Comparison of ENCODE assay signal across 18 cellular contexts in the genomic region with DNA sequence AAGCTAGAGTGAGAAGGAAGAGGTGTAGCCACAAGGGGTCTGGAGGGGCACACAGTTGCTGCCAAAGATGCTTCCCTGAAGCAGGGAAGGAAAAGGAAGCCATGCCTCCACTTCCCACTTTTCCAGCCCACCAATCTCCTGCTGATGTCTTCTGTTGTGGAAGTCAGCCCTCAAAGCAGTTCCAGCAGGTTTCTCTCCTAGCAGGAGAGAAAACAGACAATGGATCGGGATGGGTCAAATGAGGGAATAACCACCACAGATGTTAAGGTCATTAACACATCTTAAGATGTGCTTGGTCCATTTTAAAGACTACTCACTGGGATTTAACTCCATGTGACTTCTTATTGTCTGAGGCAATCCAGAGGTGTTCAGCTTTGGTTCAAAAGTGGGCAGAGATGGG.
A peak's percentile ranks its signal among the peaks of the same experiment; 100 is the strongest.
DNase-seq lines count a peak whose midpoint lies in the region; ATAC-seq and TF ChIP-seq lines count a peak whose summit lies in the region.
"Had no signal": no experiment of that assay in that cellular context is flagged by ENCODE, and none has a peak within 500 bp of the region (broad histone marks: within the 10 kb centered on the region; RNA-seq: fewer than 3 reads in every experiment).

No MANE protein-coding gene starts in this region.

- CTCF ChIA-PET in WTC11 (lab: Charles Lee), result interaction anchor here (0.6 kb wide), 1 partner anchor 556 kb away, joined by 6 read pairs; no protein-coding TSS in a partner anchor
- CTCF ChIA-PET in SK-N-SH (lab: Yijun Ruan, JAX), result no interaction called here

- H3K4me3 Mint-ChIP-seq in WTC11 (no peak overlapping the region), osteocyte (ENCODE audit: unreplicated experiment) (no peak overlapping the region)
- no peak overlapping the region for H3K4me3 Mint-ChIP-seq in stimulated activated naive B cell treated with anti-CD40 and anti-IgM and Interleukin-4, amounts not matched to agents 10 μg/mL and 1 μg/mL and 100 μg/mL, for 72 hours
- H3K4me3 Mint-ChIP-seq: CD14-positive monocyte; CD4-positive, alpha-beta memory T cell had no signal

- H3K4me2 ChIP-seq in SK-N-SH, result no peak overlapping the region
- H3K4me2 ChIP-seq: A549, BLaER1 had no signal

- H3K4me3 ChIP-seq in SK-N-SH (ENCODE audit: low read depth in 2 of 2, low read length in 1 of 2), result no peak overlapping the region
- H3K4me3 ChIP-seq: A549, BLaER1 had no signal

- H3K9me3 Mint-ChIP-seq in WTC11, result peaks cover 5% of the 10 kb centered on the region
- no peaks in the 10 kb centered on the region for H3K9me3 Mint-ChIP-seq in stimulated activated naive B cell treated with anti-CD40 and anti-IgM and Interleukin-4, amounts not matched to agents 10 μg/mL and 1 μg/mL and 100 μg/mL, for 72 hours
- no peaks in the 10 kb centered on the region for H3K9me3 Mint-ChIP-seq in osteocyte (ENCODE audit: unreplicated experiment)

- H3K36me3 ChIP-seq in SK-N-SH (replicated peaks in 1 of 2; ENCODE audit: control insufficient read depth in 1 of 2, insufficient read depth in 2 of 2, low read length in 1 of 2), result no peaks in the 10 kb centered on the region
- H3K36me3 ChIP-seq: BLaER1 had no signal

- H2AFZ ChIP-seq in SK-N-SH (ENCODE audit: low read depth), result no peak overlapping the region

- no peaks in the 10 kb centered on the region for H3K9me3 ChIP-seq in SK-N-SH
- H3K9me3 ChIP-seq: A549, BLaER1 had no signal

- H3K9ac ChIP-seq in SK-N-SH, result no peak overlapping the region
- H3K9ac ChIP-seq: BLaER1 had no signal

- peak; percentile 81 for ATAC-seq in WTC11
- no peak for ATAC-seq in stimulated activated naive B cell treated with anti-CD40 and anti-IgM and Interleukin-4, amounts not matched to agents 10 μg/mL and 1 μg/mL and 100 μg/mL, for 72 hours (replicated peaks)
- ATAC-seq: A549 had no signal

- H3K27ac ChIP-seq in SK-N-SH (ENCODE audit: low read depth in 2 of 2, low read length in 1 of 2), result no peak overlapping the region
- H3K27ac ChIP-seq: 22Rv1, A549, BLaER1 had no signal

- 64% methylated on average over 1 of the region's 1 CpG for WGBS in SK-N-SH (ENCODE audit: low lambda C conversion rate)

- TF ChIP-seq CTCF in WTC11 (IDR thresholded peaks at IDR 0.05) (no peak), osteocyte (IDR thresholded peaks at IDR 0.05) (no peak), SK-N-SH (IDR thresholded peaks at IDR 0.05) (no peak)

- H3K27me3 Mint-ChIP-seq in WTC11 (ENCODE audit: low read depth), result no peaks in the 10 kb centered on the region; the same call in 1 of the 2 replicates
- H3K27me3 Mint-ChIP-seq in stimulated activated naive B cell treated with anti-CD40 and anti-IgM and Interleukin-4, amounts not matched to agents 10 μg/mL and 1 μg/mL and 100 μg/mL, for 72 hours, result peaks cover 13 to 17% of the 10 kb centered on the region in 2 donors
- peaks cover 47% of the 10 kb centered on the region for H3K27me3 Mint-ChIP-seq in osteocyte (ENCODE audit: unreplicated experiment)

- H3K4me1 Mint-ChIP-seq in WTC11, result peaks cover 52% of the 10 kb centered on the region
- no peaks in the 10 kb centered on the region for H3K4me1 Mint-ChIP-seq in stimulated activated naive B cell treated with anti-CD40 and anti-IgM and Interleukin-4, amounts not matched to agents 10 μg/mL and 1 μg/mL and 100 μg/mL, for 72 hours
- H3K4me1 Mint-ChIP-seq in osteocyte (ENCODE audit: unreplicated experiment), result no peaks in the 10 kb centered on the region
- H3K4me1 Mint-ChIP-seq: CD14-positive monocyte; CD4-positive, alpha-beta memory T cell had no signal

- H3K36me3 Mint-ChIP-seq in WTC11, result no peaks in the 10 kb centered on the region
- no peaks in the 10 kb centered on the region for H3K36me3 Mint-ChIP-seq in stimulated activated naive B cell treated with anti-CD40 and anti-IgM and Interleukin-4, amounts not matched to agents 10 μg/mL and 1 μg/mL and 100 μg/mL, for 72 hours
- H3K36me3 Mint-ChIP-seq in osteocyte (ENCODE audit: unreplicated experiment), result no peaks in the 10 kb centered on the region
- H3K36me3 Mint-ChIP-seq: CD14-positive monocyte; CD4-positive, alpha-beta memory T cell had no signal

- DNase-seq in NCI-H82 (lab: John Stamatoyannopoulos, UW) (peak; percentile 22), NCI-H82 treated with DMSO at 0.1 percent for 48 hours (lab: John Stamatoyannopoulos, UW; ENCODE audit: unreplicated experiment) (no peak), WTC11 (ENCODE audit: low spot score) (no peak), iPS-NIHi7 (ENCODE audit: extremely low spot score) (peak; percentile 20), osteocyte (ENCODE audit: extremely low spot score, unreplicated experiment) (no peak), AG20443 (ENCODE audit: low spot score) (no peak), SK-N-SH (no peak)
- no peak for DNase-seq in stimulated activated naive B cell treated with anti-CD40 and anti-IgM and Interleukin-4, amounts not matched to agents 10 μg/mL and 1 μg/mL and 100 μg/mL, for 72 hours
- DNase-seq: CD4-positive, alpha-beta memory T cell; DMS153; DMS79; GF-D8; HCEC 1CT; IMR-90 had no signal

- no peaks in the 10 kb centered on the region for H4K20me1 ChIP-seq in SK-N-SH (ENCODE audit: insufficient read depth)
- H4K20me1 ChIP-seq: BLaER1 had no signal

- H3F3A ChIP-seq in SK-N-SH (replicated peaks; ENCODE audit: insufficient read depth), result no peaks in the 10 kb centered on the region

- H3K27ac Mint-ChIP-seq in WTC11 (peak overlapping the region; percentile 47; the same call in 1 of the 2 replicates), osteocyte (ENCODE audit: unreplicated experiment) (no peak overlapping the region)
- H3K27ac Mint-ChIP-seq in stimulated activated naive B cell treated with anti-CD40 and anti-IgM and Interleukin-4, amounts not matched to agents 10 μg/mL and 1 μg/mL and 100 μg/mL, for 72 hours, result no peak overlapping the region
- H3K27ac Mint-ChIP-seq: CD14-positive monocyte; CD4-positive, alpha-beta memory T cell had no signal

- H3K27me3 ChIP-seq in SK-N-SH (ENCODE audit: insufficient read depth), result no peaks in the 10 kb centered on the region
- H3K27me3 ChIP-seq: BLaER1 had no signal

- H3K4me1 ChIP-seq in SK-N-SH (ENCODE audit: control insufficient read depth in 1 of 2, insufficient read depth in 2 of 2, low read depth in 1 of 2, low read length in 1 of 2), result 0 out of 4 replicates have a peak, but pooled peaks cover 0 to 4% of the 10 kb centered on the region in 2 experiments
- H3K4me1 ChIP-seq: A549, BLaER1 had no signal

- TF ChIP-seq EP300 in SK-N-SH (IDR thresholded peaks at IDR 0.05; ENCODE audit: borderline replicate concordance in 1 of 2, low read depth in 1 of 2, low read length in 1 of 2), result no peak

- no peaks in the 10 kb centered on the region for H3K9me2 ChIP-seq in SK-N-SH

- POLR2A ChIA-PET in WTC11 (lab: Charles Lee), result no interaction called here
- POLR2A ChIA-PET in SK-N-SH (lab: Yijun Ruan, JAX), result no interaction called here

- H3K79me2 ChIP-seq in SK-N-SH (ENCODE audit: insufficient read depth), result no peaks in the 10 kb centered on the region

- no peak for TF ChIP-seq RAD21 in SK-N-SH (IDR thresholded peaks at IDR 0.05; ENCODE audit: low read length)

TF ChIP-seq in WTC11, 78 proteins besides CTCF, POLR2A, EP300 and RAD21 (continues in another document):
- TF ChIP-seq ETV6 (CRISPR knock-in tag; IDR thresholded peaks at IDR 0.05) (peak; percentile 95), CREM (CRISPR knock-in tag; IDR thresholded peaks at IDR 0.05) (peak; percentile 30; the same call in 1 of the 2 replicates), KAT7 (CRISPR knock-in tag; IDR thresholded peaks at IDR 0.05; ENCODE audit: borderline replicate concordance) (no peak)

TF ChIP-seq in SK-N-SH, 30 proteins besides CTCF, POLR2A, EP300 and RAD21:
- TF ChIP-seq JUND (IDR thresholded peaks at IDR 0.05), result no peak
- no peak for TF ChIP-seq ELF1 (IDR thresholded peaks at IDR 0.05)
- no peak for TF ChIP-seq NRF1 (IDR thresholded peaks at IDR 0.05; ENCODE audit: low read depth, low read length)
- TF ChIP-seq RFX5 (IDR thresholded peaks at IDR 0.05; ENCODE audit: low read length), result no peak
- no peak for TF ChIP-seq CHD2 (IDR thresholded peaks at IDR 0.05; ENCODE audit: low read length, partially characterized antibody)
- TF ChIP-seq POLR2AphosphoS5 (IDR thresholded peaks at IDR 0.05; ENCODE audit: low read depth, low read length), result no peak
- TF ChIP-seq, protein P1, sequence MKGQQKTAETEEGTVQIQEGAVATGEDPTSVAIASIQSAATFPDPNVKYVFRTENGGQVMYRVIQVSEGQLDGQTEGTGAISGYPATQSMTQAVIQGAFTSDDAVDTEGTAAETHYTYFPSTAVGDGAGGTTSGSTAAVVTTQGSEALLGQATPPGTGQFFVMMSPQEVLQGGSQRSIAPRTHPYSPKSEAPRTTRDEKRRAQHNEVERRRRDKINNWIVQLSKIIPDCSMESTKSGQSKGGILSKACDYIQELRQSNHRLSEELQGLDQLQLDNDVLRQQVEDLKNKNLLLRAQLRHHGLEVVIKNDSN (IDR thresholded peaks at IDR 0.05; ENCODE audit: borderline replicate concordance, low read depth), result no peak
- no peak for TF ChIP-seq SIN3A (IDR thresholded peaks at IDR 0.05; ENCODE audit: borderline replicate concordance, low read depth, low read length)
- TF ChIP-seq FOXJ3 (CRISPR knock-in tag; IDR thresholded peaks at IDR 0.05), result no peak

Comparison
In these comparisons a context has a peak if more than half of its experiments do, and no peak if none do; other contexts are left out.
1. DNase-seq: peak in NCI-H82 (single experiment) and iPS-NIHi7 (single experiment); none in NCI-H82 treated with DMSO at 0.1 percent for 48 hours (single experiment), WTC11 (single experiment), stimulated activated naive B cell treated with anti-CD40 and anti-IgM and Interleukin-4, amounts not matched to agents 10 μg/mL and 1 μg/mL and 100 μg/mL, for 72 hours (single experiment), osteocyte (single experiment), AG20443 (single experiment) and SK-N-SH (single experiment).